ENCODE assay signal across 8 cellular contexts in genomic region chr4:185202984-185203379, GRCh38. TPM values are rescaled to one million over a fixed set of nuclear protein-coding genes. Genes with fewer than 3 reads are reported as not detected.
DNase-seq lines count a peak whose midpoint lies in the region; ATAC-seq and TF ChIP-seq lines count a peak whose summit lies in the region.

No MANE protein-coding gene starts in this region.

- H3K27me3 ChIP-seq in adrenal gland (no peaks in the 10 kb centered on the region), lung (ENCODE audit: control insufficient read depth, insufficient read depth) (no peaks in the 10 kb centered on the region), aorta (ENCODE audit: control insufficient read depth in 1 of 2, insufficient read depth in 2 of 2, low read length in 1 of 2) (no peaks in the 10 kb centered on the region)

- intact Hi-C loops in activated CD4-positive, alpha-beta T cell treated with anti-CD3 and anti-CD28 coated beads for 36 hours (cut with DNase I, micrococcal nuclease): loop anchor here (1.0 to 5.0 kb wide), 7 partner anchors 60 to 1701 kb away; partner anchors contain the start of genes ANKRD37 (in 1 of the 2), CASP3 (in 1 of the 2), IRF2 (in 1 of the 2) and PRIMPOL (in 1 of the 2)
- intact Hi-C loops in adrenal gland (cut with DNase I): loop anchor here in 1 of 2 donors (10.0 kb wide), 1 partner anchor 192 kb away; the partner anchor contains the start of genes ANKRD37 and LRP2BP
- intact Hi-C loops in aorta (cut with DNase I): loop anchor here in 1 of 2 donors (10.0 kb wide), 1 partner anchor 192 kb away; the partner anchor contains the start of genes ANKRD37 and LRP2BP

- peak; percentile 6 for ATAC-seq in activated CD4-positive, alpha-beta T cell treated with anti-CD3 and anti-CD28 coated beads for 36 hours
- ATAC-seq in HG03457 (IDR thresholded peaks at IDR 0.05; ENCODE audit: unreplicated experiment): peak; percentile 1
- no peak for ATAC-seq in lung (ENCODE audit: insufficient read depth, low FRiP score)
- ATAC-seq in aorta (ENCODE audit: low FRiP score): no peak
- no peak for ATAC-seq in HG03571 (IDR thresholded peaks at IDR 0.05; ENCODE audit: unreplicated experiment)

- no peaks in the 10 kb centered on the region for H3K36me3 ChIP-seq in adrenal gland (replicated peaks in 1 of 2)
- H3K36me3 ChIP-seq in lung (ENCODE audit: control insufficient read depth in 2 of 2, insufficient read depth in 2 of 2, low read length in 2 of 2): peaks cover 0 to 1% of the 10 kb centered on the region in 2 donors
- no peaks in the 10 kb centered on the region for H3K36me3 ChIP-seq in aorta (ENCODE audit: control insufficient read depth in 1 of 2, insufficient read depth in 2 of 2, low read length in 1 of 2)

- H3K4me3 Mint-ChIP-seq in activated CD4-positive, alpha-beta T cell treated with anti-CD3 and anti-CD28 coated beads for 36 hours: peak overlapping the region; percentile 94

- no peaks in the 10 kb centered on the region for H3K9me3 Mint-ChIP-seq in activated CD4-positive, alpha-beta T cell treated with anti-CD3 and anti-CD28 coated beads for 36 hours (ENCODE audit: low read depth)

- H3K4me1 ChIP-seq in adrenal gland (replicated peaks in 1 of 2): peaks cover 9 to 15% of the 10 kb centered on the region in 2 donors
- peaks cover 5% of the 10 kb centered on the region in 2 donors for H3K4me1 ChIP-seq in lung (ENCODE audit: control insufficient read depth in 2 of 2, insufficient read depth in 2 of 2, low read length in 2 of 2)
- H3K4me1 ChIP-seq in aorta (ENCODE audit: control insufficient read depth in 1 of 2, insufficient read depth in 2 of 2, low read length in 2 of 2): peaks cover 0 to 2% of the 10 kb centered on the region in 2 donors

- TF ChIP-seq CTCF in adrenal gland (IDR thresholded peaks at IDR 0.05): no peak
- no peak for TF ChIP-seq CTCF in lung (IDR thresholded peaks at IDR 0.05; ENCODE audit: control extremely low read depth, extremely low read depth)

- TF ChIP-seq POLR2A in adrenal gland (IDR thresholded peaks at IDR 0.05): no peak

- DNase-seq in activated CD4-positive, alpha-beta T cell treated with anti-CD3 and anti-CD28 coated beads for 36 hours: peak; percentile 35
- no peak for DNase-seq in activated CD4-positive, alpha-beta T cell treated with anti-CD3 and anti-CD28 coated beads, Interleukin-2, amount 50 U/mL, for 4 hours
- DNase-seq in adrenal gland (peak in 2 of 7 donors; percentile 16 to 59), lung (ENCODE audit: low spot score) (no peak), aorta (no peak), LoVo (ENCODE audit: low spot score) (no peak)

- peaks cover 24% of the 10 kb centered on the region for H3K36me3 Mint-ChIP-seq in activated CD4-positive, alpha-beta T cell treated with anti-CD3 and anti-CD28 coated beads for 36 hours (ENCODE audit: low read depth)

- H3K27ac ChIP-seq in adrenal gland (peak overlapping the region; percentile 87 to 99 (median 95)), lung (ENCODE audit: low read depth in 1 of 2, low read length in 1 of 2) (peak overlapping the region; percentile 96 to 98), aorta (ENCODE audit: low read depth in 1 of 2, low read length in 2 of 2) (peak overlapping the region; percentile 85 to 91)

- H3K27me3 Mint-ChIP-seq in activated CD4-positive, alpha-beta T cell treated with anti-CD3 and anti-CD28 coated beads for 36 hours: no peaks in the 10 kb centered on the region

- CTCF ChIA-PET in activated CD4-positive, alpha-beta T cell treated with anti-CD3 and anti-CD28 coated beads for 36 hours (lab: Charles Lee): interaction anchor here (3.3 kb wide), 1 partner anchor 19 kb away, joined by 20 read pairs; no protein-coding TSS in a partner anchor

- peak overlapping the region; percentile 97 for H3K27ac Mint-ChIP-seq in activated CD4-positive, alpha-beta T cell treated with anti-CD3 and anti-CD28 coated beads for 36 hours

- 74 to 80% (median 75%) methylated on average over 7 of the region's 7 CpGs for WGBS in adrenal gland, 4 donors
- WGBS in lung, 2 donors: 75 to 79% methylated on average over 7 of the region's 7 CpGs
- WGBS in aorta, 2 donors: 69 to 70% methylated on average over 7 of the region's 7 CpGs

- POLR2A ChIA-PET in activated CD4-positive, alpha-beta T cell treated with anti-CD3 and anti-CD28 coated beads for 36 hours (lab: Charles Lee): no interaction called here

- peaks cover 41% of the 10 kb centered on the region for H3K4me1 Mint-ChIP-seq in activated CD4-positive, alpha-beta T cell treated with anti-CD3 and anti-CD28 coated beads for 36 hours

- H3K4me3 ChIP-seq in adrenal gland: peak overlapping the region in 2 of 4 donors; percentile 42 to 61
- no peak overlapping the region for H3K4me3 ChIP-seq in lung
- peak overlapping the region; percentile 70 to 85 for H3K4me3 ChIP-seq in aorta (ENCODE audit: low read length in 2 of 2)

- H3K9me3 ChIP-seq in adrenal gland (replicated peaks in 1 of 3) (no peaks in the 10 kb centered on the region), lung (ENCODE audit: control insufficient read depth in 2 of 2, insufficient read depth in 1 of 2, low read length in 1 of 2) (no peaks in the 10 kb centered on the region), aorta (ENCODE audit: control insufficient read depth, low read length) (no peaks in the 10 kb centered on the region)

RNA-seq across cellular contexts. Expression of gene CFAP97, which starts 0.8 kb away (rescaled TPM):
- total RNA-seq in activated CD4-positive, alpha-beta T cell treated with anti-CD3 and anti-CD28 coated beads for 36 hours: 10 to 100 TPM; 54.6 to 81.8 TPM
- 10 to 100 TPM; 13.6 to 32.8 (median 27.2) TPM for total RNA-seq in adrenal gland
- polyA plus RNA-seq in adrenal gland: 10 to 100 TPM in 1 of 3 donors, 1 to 10 TPM in 2; 3.9 to 33.3 (median 5.6) TPM
- total RNA-seq in lung: 10 to 100 TPM; 32.5 to 39.2 TPM
- 10 to 100 TPM in 1 of 2 donors, 1 to 10 TPM in 1; 5.4 to 11.4 TPM for polyA plus RNA-seq in lung
- total RNA-seq in aorta: 10 to 100 TPM; 49.8 to 58.4 TPM
- 10 to 100 TPM; 16.6 to 24.0 TPM for polyA plus RNA-seq in aorta

RNA-seq across cellular contexts. Expression of gene SNX25, which starts 6.4 kb away (rescaled TPM):
- 10 to 100 TPM; 14.8 to 15.0 TPM for total RNA-seq in activated CD4-positive, alpha-beta T cell treated with anti-CD3 and anti-CD28 coated beads for 36 hours
- total RNA-seq in adrenal gland (10 to 100 TPM in 7 of 8 donors, 1 to 10 TPM in 1; 9.9 to 29.3 (median 17.4) TPM), lung (10 to 100 TPM; 56.0 to 95.4 TPM), aorta (10 to 100 TPM; 36.2 to 44.7 TPM)
- polyA plus RNA-seq in adrenal gland (10 to 100 TPM in 1 of 3 donors, 1 to 10 TPM in 2; 4.7 to 11.0 (median 5.9) TPM), lung (10 to 100 TPM; 16.8 to 42.7 TPM), aorta (10 to 100 TPM in 1 of 2 donors, 1 to 10 TPM in 1; 8.6 to 12.7 TPM)

RNA-seq across cellular contexts. Expression of gene SLC25A4, which starts 59.9 kb away (rescaled TPM):
- 1 to 10 TPM; 4.2 to 5.0 TPM for total RNA-seq in activated CD4-positive, alpha-beta T cell treated with anti-CD3 and anti-CD28 coated beads for 36 hours
- total RNA-seq in adrenal gland (10 to 100 TPM; 19.9 to 42.1 (median 31.0) TPM), lung (10 to 100 TPM; 18.3 to 52.2 TPM), aorta (100 to 1,000 TPM in 1 of 2 donors, 10 to 100 TPM in 1; 72.6 to 119 TPM)
- polyA plus RNA-seq in adrenal gland (10 to 100 TPM; 14.0 to 35.7 (median 20.5) TPM), lung (10 to 100 TPM; 29.8 to 31.7 TPM), aorta (10 to 100 TPM; 89.2 to 95.4 TPM)

Comparison
In these comparisons a context has a peak if more than half of its experiments do, and no peak if none do; other contexts are left out.
1. ATAC-seq: peak in activated CD4-positive, alpha-beta T cell treated with anti-CD3 and anti-CD28 coated beads for 36 hours (single experiment) and HG03457 (single experiment); none in lung (single experiment), aorta (single experiment) and HG03571 (single experiment).
2. Peak in every context shown above with its lines, with median percentiles within 50 percentile points of each other: H3K27ac ChIP-seq.